In genomic region chr12:122064780-122065588, GRCh38 we compare ENCODE assay signal across 8 cellular contexts. TPM values are rescaled to one million over a fixed set of nuclear protein-coding genes. Genes with fewer than 3 reads are reported as not detected.
A peak's percentile ranks its signal among the peaks of the same experiment; 100 is the strongest.
DNase-seq lines count a peak whose midpoint lies in the region; ATAC-seq and TF ChIP-seq lines count a peak whose summit lies in the region.

No MANE protein-coding gene starts in this region.

- no peaks in the 10 kb centered on the region for H3K9me3 Mint-ChIP-seq in chondrocyte (ENCODE audit: low read depth)
- no peaks in the 10 kb centered on the region for H3K9me3 Mint-ChIP-seq in memory B cell

- H3K36me3 Mint-ChIP-seq in chondrocyte (ENCODE audit: low read depth): peaks cover 5% of the 10 kb centered on the region
- no peaks in the 10 kb centered on the region for H3K36me3 Mint-ChIP-seq in memory B cell

- H3K27ac Mint-ChIP-seq in chondrocyte (ENCODE audit: unreplicated experiment) (peak overlapping the region; percentile 98), memory B cell (peak overlapping the region; percentile 14)

- DNase-seq in NCI-H510A treated with DMSO at 0.1 percent for 48 hours (lab: John Stamatoyannopoulos, UW): peak; percentile 85
- no peak for DNase-seq in chondrocyte (ENCODE audit: low spot score)
- DNase-seq in memory B cell (ENCODE audit: low spot score in 2 of 2): no peak
- no peak for DNase-seq in stimulated activated CD8-positive, alpha-beta memory T cell treated with anti-CD3 and anti-CD28 coated beads, Interleukin-4, amount 100 ng/mL, for 48 hours
- no peak for DNase-seq in mucosa of gallbladder (ENCODE audit: low spot score)
- DNase-seq in activated CD4-positive, alpha-beta T cell treated with anti-CD3 and anti-CD28 coated beads for 1 hour: no peak

- H3K27me3 Mint-ChIP-seq in chondrocyte (ENCODE audit: low read depth) (no peaks in the 10 kb centered on the region), memory B cell (no peaks in the 10 kb centered on the region)

- peak overlapping the region; percentile 50; the same call in 1 of the 2 replicates for H3K4me3 ChIP-seq in GM08714 (ENCODE audit: low read length)

- peak overlapping the region; percentile 72 for H3K4me3 Mint-ChIP-seq in chondrocyte (ENCODE audit: unreplicated experiment)
- H3K4me3 Mint-ChIP-seq in memory B cell: no peak overlapping the region

- no peak for ATAC-seq in memory B cell (ENCODE audit: low read depth)
- ATAC-seq in GM18498 (IDR thresholded peaks at IDR 0.05; ENCODE audit: unreplicated experiment): no peak

- TF ChIP-seq CTCF in chondrocyte (IDR thresholded peaks at IDR 0.05): no peak

- peaks cover 55% of the 10 kb centered on the region for H3K4me1 Mint-ChIP-seq in chondrocyte (ENCODE audit: low read depth)
- peaks cover 34% of the 10 kb centered on the region for H3K4me1 Mint-ChIP-seq in memory B cell

RNA-seq across cellular contexts. Expression of gene MLXIP, which starts 13.6 kb away (rescaled TPM):
- total RNA-seq in chondrocyte (58.8 to 62.8 TPM (median 61.7 TPM) in 3 replicates), mucosa of gallbladder (89.7 TPM)

RNA-seq across cellular contexts. Expression of gene BCL7A, which starts 43.3 kb away (rescaled TPM):
- 7.1 to 10.0 TPM (median 9.1 TPM) in 3 replicates for total RNA-seq in chondrocyte
- total RNA-seq in mucosa of gallbladder: 17.7 TPM
